ENCODE assay signal across 10 cellular contexts in genomic region chr2:240205348-240205747, GRCh38.
DNase-seq lines count a peak whose midpoint lies in the region; ATAC-seq and TF ChIP-seq lines count a peak whose summit lies in the region.
"Had no signal": no experiment of that assay in that cellular context is flagged by ENCODE, and none has a peak within 500 bp of the region (broad histone marks: within the 10 kb centered on the region; RNA-seq: fewer than 3 reads in every experiment).

No MANE protein-coding gene starts in this region.

- H3K36me3 ChIP-seq in left lung = no peaks in the 10 kb centered on the region
- H3K36me3 ChIP-seq: cardiac muscle cell had no signal

- intact Hi-C loops in left lung (cut with DNase I) = no loop called here

- peaks cover 33% of the 10 kb centered on the region for H3K27me3 Mint-ChIP-seq in activated T-helper 17 cell treated with anti-CD3 and anti-CD28 coated beads, Interleukin-2, amount 50 U/mL, for 72 hours
- peaks cover 40% of the 10 kb centered on the region for H3K27me3 Mint-ChIP-seq in stimulated activated naive CD8-positive, alpha-beta T cell treated with anti-CD3 and anti-CD28 coated beads, Interleukin-15, amount 100 ng/mL, for 72 hours
- H3K27me3 Mint-ChIP-seq in T-cell = peaks cover 34 to 38% of the 10 kb centered on the region in 2 donors

- H3K27me3 ChIP-seq in left lung = peaks cover 0 to 43% of the 10 kb centered on the region in 2 donors
- H3K27me3 ChIP-seq: cardiac muscle cell had no signal

- H3K27ac Mint-ChIP-seq in activated T-helper 17 cell treated with anti-CD3 and anti-CD28 coated beads, Interleukin-2, amount 50 U/mL, for 72 hours = no peak overlapping the region
- H3K27ac Mint-ChIP-seq in stimulated activated naive CD8-positive, alpha-beta T cell treated with anti-CD3 and anti-CD28 coated beads, Interleukin-15, amount 100 ng/mL, for 72 hours = no peak overlapping the region
- no peak overlapping the region for H3K27ac Mint-ChIP-seq in T-cell
- H3K27ac Mint-ChIP-seq: CD4-positive, alpha-beta memory T cell had no signal

- peaks cover 0 to 2% of the 10 kb centered on the region in 2 donors for H3K4me1 ChIP-seq in left lung

- no peak for TF ChIP-seq CTCF in left lung (IDR thresholded peaks at IDR 0.05)

- ATAC-seq in activated T-helper 17 cell treated with anti-CD3 and anti-CD28 coated beads, Interleukin-2, amount 50 U/mL, for 72 hours (replicated peaks) = peak; percentile 99
- ATAC-seq in left lung = peak; percentile 47
- peak; percentile 98 for ATAC-seq in stimulated activated naive CD8-positive, alpha-beta T cell treated with anti-CD3 and anti-CD28 coated beads, Interleukin-15, amount 100 ng/mL, for 72 hours
- ATAC-seq in T-cell (replicated peaks in 1 of 4) = no peak

- no peaks in the 10 kb centered on the region for H3K4me1 Mint-ChIP-seq in activated T-helper 17 cell treated with anti-CD3 and anti-CD28 coated beads, Interleukin-2, amount 50 U/mL, for 72 hours
- peaks cover 12% of the 10 kb centered on the region for H3K4me1 Mint-ChIP-seq in stimulated activated naive CD8-positive, alpha-beta T cell treated with anti-CD3 and anti-CD28 coated beads, Interleukin-15, amount 100 ng/mL, for 72 hours
- no peaks in the 10 kb centered on the region for H3K4me1 Mint-ChIP-seq in T-cell
- H3K4me1 Mint-ChIP-seq: CD4-positive, alpha-beta memory T cell had no signal

- no peak overlapping the region for H3K4me3 ChIP-seq in left lung
- H3K4me3 ChIP-seq: cardiac muscle cell had no signal

- DNase-seq in activated T-cell treated with anti-CD3 and anti-CD28 coated beads for 48 hours (ENCODE audit: low read depth) (peak; percentile 77), left lung (no peak), T-cell (no peak), erythroblast (lab: John Stamatoyannopoulos, UW) (no peak), D341Med (ENCODE audit: low spot score) (no peak)
- no peak for DNase-seq in activated T-cell treated with anti-CD3 and anti-CD28 coated beads, Interleukin-2, amount 50 U/mL, for 1 hour
- DNase-seq in stimulated activated naive CD8-positive, alpha-beta T cell treated with anti-CD3 and anti-CD28 coated beads, Interleukin-15, amount 100 ng/mL, for 72 hours = peak; percentile 46 to 74
- DNase-seq: CD4-positive, alpha-beta memory T cell had no signal

- CTCF ChIA-PET in T-cell (lab: Charles Lee) = interaction anchor here (0.5 to 0.7 kb wide), 2 partner anchors 12 to 596 kb away, joined by 3 read pairs; no protein-coding TSS in a partner anchor

- no peak overlapping the region for H3K27ac ChIP-seq in left lung
- H3K27ac ChIP-seq: cardiac muscle cell had no signal

- no peak overlapping the region for H3K4me3 Mint-ChIP-seq in activated T-helper 17 cell treated with anti-CD3 and anti-CD28 coated beads, Interleukin-2, amount 50 U/mL, for 72 hours
- no peak overlapping the region for H3K4me3 Mint-ChIP-seq in stimulated activated naive CD8-positive, alpha-beta T cell treated with anti-CD3 and anti-CD28 coated beads, Interleukin-15, amount 100 ng/mL, for 72 hours
- no peak overlapping the region for H3K4me3 Mint-ChIP-seq in T-cell
- H3K4me3 Mint-ChIP-seq: CD4-positive, alpha-beta memory T cell had no signal

- H3K36me3 Mint-ChIP-seq in activated T-helper 17 cell treated with anti-CD3 and anti-CD28 coated beads, Interleukin-2, amount 50 U/mL, for 72 hours (ENCODE audit: low read depth) = no peaks in the 10 kb centered on the region
- no peaks in the 10 kb centered on the region for H3K36me3 Mint-ChIP-seq in T-cell
- H3K36me3 Mint-ChIP-seq: CD4-positive, alpha-beta memory T cell had no signal

- H3K9me3 Mint-ChIP-seq in activated T-helper 17 cell treated with anti-CD3 and anti-CD28 coated beads, Interleukin-2, amount 50 U/mL, for 72 hours = no peaks in the 10 kb centered on the region
- H3K9me3 Mint-ChIP-seq in stimulated activated naive CD8-positive, alpha-beta T cell treated with anti-CD3 and anti-CD28 coated beads, Interleukin-15, amount 100 ng/mL, for 72 hours = no peaks in the 10 kb centered on the region
- H3K9me3 Mint-ChIP-seq in T-cell = no peaks in the 10 kb centered on the region

- POLR2A ChIA-PET in T-cell (lab: Charles Lee) = no interaction called here

- TF ChIP-seq POLR2A in erythroblast (IDR thresholded peaks at IDR 0.05; ENCODE audit: low read length) = no peak

- H3K9me3 ChIP-seq in left lung = peaks cover 0 to 3% of the 10 kb centered on the region in 2 donors

Comparison
In these comparisons a context has a peak if more than half of its experiments do, and no peak if none do; other contexts are left out.
1. DNase-seq: peak in activated T-cell treated with anti-CD3 and anti-CD28 coated beads for 48 hours (single experiment) and stimulated activated naive CD8-positive, alpha-beta T cell treated with anti-CD3 and anti-CD28 coated beads, Interleukin-15, amount 100 ng/mL, for 72 hours (2 of 2); none in activated T-cell treated with anti-CD3 and anti-CD28 coated beads, Interleukin-2, amount 50 U/mL, for 1 hour (single experiment), left lung (0 of 2), T-cell (0 of 34), erythroblast (0 of 2) and D341Med (single experiment).
2. ATAC-seq: peak in activated T-helper 17 cell treated with anti-CD3 and anti-CD28 coated beads, Interleukin-2, amount 50 U/mL, for 72 hours (single experiment), left lung (single experiment) and stimulated activated naive CD8-positive, alpha-beta T cell treated with anti-CD3 and anti-CD28 coated beads, Interleukin-15, amount 100 ng/mL, for 72 hours (single experiment); none in T-cell (0 of 4).